ENCODE assay signal across 8 cellular contexts in the genomic region with DNA sequence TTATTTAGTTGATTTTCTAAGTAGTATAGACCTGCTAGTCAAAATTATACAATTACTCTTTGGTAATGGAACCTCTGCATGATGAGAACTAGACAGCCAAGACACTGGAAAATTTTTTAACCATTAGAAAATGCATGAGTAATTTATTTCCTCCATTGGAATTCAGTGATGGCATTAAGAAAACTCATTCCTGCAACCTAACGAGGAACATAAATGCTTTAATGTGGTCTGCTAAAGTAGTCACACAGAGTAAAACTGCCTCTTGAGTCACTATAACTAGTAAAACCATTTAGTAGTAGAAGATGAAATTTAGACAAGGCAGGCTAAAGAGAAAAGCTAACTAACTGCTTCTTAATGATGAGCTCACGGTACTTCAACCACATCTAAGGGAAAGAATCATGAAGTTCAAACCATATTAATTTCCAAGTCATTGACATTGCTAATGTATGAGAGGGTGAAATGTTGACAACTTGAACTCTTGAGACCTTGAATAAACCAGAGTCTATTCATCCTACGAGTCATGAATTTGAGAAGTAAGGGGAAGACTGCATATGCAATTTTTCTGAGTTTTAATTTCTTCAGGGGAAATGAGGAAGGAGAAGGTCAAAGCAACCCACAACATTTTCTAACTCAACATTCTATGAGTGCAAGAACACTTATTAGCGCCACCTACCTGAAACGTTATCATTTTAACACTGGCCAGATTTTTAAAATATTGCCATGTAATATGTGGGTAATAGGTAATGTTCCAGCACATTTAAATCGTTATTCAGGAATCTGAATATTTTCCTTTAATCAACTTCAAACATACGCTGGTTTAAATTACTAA.
DNase-seq lines count a peak whose midpoint lies in the region; ATAC-seq and TF ChIP-seq lines count a peak whose summit lies in the region.

No MANE protein-coding gene starts in this region.

- H3K9ac ChIP-seq in mesenchymal stem cell (ENCODE audit: low read length): peak overlapping the region; percentile 1
- H3K9ac ChIP-seq in colonic mucosa (ENCODE audit: low read depth in 2 of 2, low read length in 2 of 2): no peak overlapping the region

- no peak overlapping the region for H2BK15ac ChIP-seq in mesenchymal stem cell (ENCODE audit: low read depth, poor library complexity, severe bottlenecking)

- no peak overlapping the region for H2AK5ac ChIP-seq in mesenchymal stem cell (ENCODE audit: low read length, severe bottlenecking)

- H3K9me2 ChIP-seq in DOHH2 (replicated peaks; ENCODE audit: control insufficient read depth, low read length): no peaks in the 10 kb centered on the region

- H3K4ac ChIP-seq in mesenchymal stem cell (ENCODE audit: low read depth in 1 of 2, low read length in 2 of 2): no peak overlapping the region

- peaks cover 14% of the 10 kb centered on the region for H3K27me3 Mint-ChIP-seq in activated naive CD8-positive, alpha-beta T cell treated with anti-CD3 and anti-CD28 coated beads for 36 hours

- no peak overlapping the region for H3K4me2 ChIP-seq in DOHH2 (ENCODE audit: low read length)
- no peak overlapping the region for H3K4me2 ChIP-seq in mesenchymal stem cell (ENCODE audit: low read length, poor library complexity, severe bottlenecking)

- no peak overlapping the region for H3K14ac ChIP-seq in mesenchymal stem cell (ENCODE audit: low read length in 2 of 2)

- H4K8ac ChIP-seq in mesenchymal stem cell (ENCODE audit: low read length): no peak overlapping the region

- H3K9me3 ChIP-seq in DOHH2 (ENCODE audit: control insufficient read depth, insufficient read depth, low read length): no peaks in the 10 kb centered on the region
- H3K9me3 ChIP-seq in mesenchymal stem cell (ENCODE audit: control insufficient read depth, low read length): no peaks in the 10 kb centered on the region
- H3K9me3 ChIP-seq in colonic mucosa: no peaks in the 10 kb centered on the region

- H2BK120ac ChIP-seq in mesenchymal stem cell (ENCODE audit: low read depth, low read length): no peak overlapping the region

- peaks cover 41% of the 10 kb centered on the region for H3K4me1 Mint-ChIP-seq in activated naive CD8-positive, alpha-beta T cell treated with anti-CD3 and anti-CD28 coated beads for 36 hours

- H3K27ac Mint-ChIP-seq in activated naive CD8-positive, alpha-beta T cell treated with anti-CD3 and anti-CD28 coated beads for 36 hours: peak overlapping the region; percentile 75

- no peak overlapping the region for H4K91ac ChIP-seq in mesenchymal stem cell (ENCODE audit: low read length)

- H3K18ac ChIP-seq in mesenchymal stem cell (ENCODE audit: low read depth in 1 of 2, low read length in 2 of 2): no peak overlapping the region

- H3K4me1 ChIP-seq in DOHH2 (ENCODE audit: control insufficient read depth, low read length) (no peaks in the 10 kb centered on the region), mesenchymal stem cell (ENCODE audit: control insufficient read depth, insufficient read depth, low read depth, low read length) (peaks cover 10% of the 10 kb centered on the region), colonic mucosa (no peaks in the 10 kb centered on the region)

- WGBS in mesenchymal stem cell: 90% methylated on average over 2 of the region's 7 CpGs

- H3K4me3 ChIP-seq in DOHH2 (ENCODE audit: low read length): no peak overlapping the region
- no peak overlapping the region for H3K4me3 ChIP-seq in mesenchymal stem cell (ENCODE audit: insufficient read depth in 1 of 2, low read depth in 1 of 2, low read length in 2 of 2)
- no peak overlapping the region for H3K4me3 ChIP-seq in colonic mucosa

- no peaks in the 10 kb centered on the region for H3K9me3 Mint-ChIP-seq in activated naive CD8-positive, alpha-beta T cell treated with anti-CD3 and anti-CD28 coated beads for 36 hours

- no peaks in the 10 kb centered on the region for H3K36me3 Mint-ChIP-seq in activated naive CD8-positive, alpha-beta T cell treated with anti-CD3 and anti-CD28 coated beads for 36 hours

- ATAC-seq in HG03354 (IDR thresholded peaks at IDR 0.05; ENCODE audit: poor library complexity, severe bottlenecking, unreplicated experiment): no peak

- TF ChIP-seq CTCF in DOHH2 (IDR thresholded peaks at IDR 0.05; ENCODE audit: low read depth, low read length, poor library complexity, severe bottlenecking) (peak; percentile 46), colonic mucosa (IDR thresholded peaks at IDR 0.05) (no peak)

- no peak overlapping the region for H2BK5ac ChIP-seq in mesenchymal stem cell (ENCODE audit: low read depth, low read length, poor library complexity, severe bottlenecking)

- DNase-seq in HS-27A (ENCODE audit: low read depth) (peak; percentile 36), mesenchymal stem cell (peak; percentile 85), NCI-H82 (lab: John Stamatoyannopoulos, UW) (no peak), colonic mucosa (no peak), C1 segment of cervical spinal cord (lab: John Stamatoyannopoulos, UW) (no peak)
- no peak for DNase-seq in activated naive CD8-positive, alpha-beta T cell treated with anti-CD3 and anti-CD28 coated beads for 36 hours

- no peak overlapping the region for H2BK12ac ChIP-seq in mesenchymal stem cell (ENCODE audit: low read length in 2 of 2)

- no peaks in the 10 kb centered on the region for H3F3A ChIP-seq in DOHH2 (ENCODE audit: control insufficient read depth, insufficient read depth)

- H3K79me2 ChIP-seq in DOHH2 (ENCODE audit: control insufficient read depth, low read length): no peaks in the 10 kb centered on the region

- H3K27me3 ChIP-seq in DOHH2 (ENCODE audit: control insufficient read depth, low read length) (0 out of 2 replicates have a peak, but pooled peaks cover 3% of the 10 kb centered on the region), mesenchymal stem cell (ENCODE audit: control insufficient read depth in 1 of 2, insufficient read depth in 1 of 2, low read length in 2 of 2) (no peaks in the 10 kb centered on the region), colonic mucosa (no peaks in the 10 kb centered on the region)

- no peaks in the 10 kb centered on the region for H4K20me1 ChIP-seq in DOHH2 (ENCODE audit: control insufficient read depth, insufficient read depth, low read depth, low read length)

- no peak overlapping the region for H3K23ac ChIP-seq in mesenchymal stem cell (ENCODE audit: low read length in 2 of 2)

- H3K27ac ChIP-seq in DOHH2 (ENCODE audit: low read depth, low read length) (no peak overlapping the region), mesenchymal stem cell (ENCODE audit: low read length, poor library complexity, severe bottlenecking) (peak overlapping the region; percentile 89), colonic mucosa (no peak overlapping the region)

- intact Hi-C loops in colonic mucosa (cut with DNase I): loop anchor here (5.0 to 10.0 kb wide), 2 partner anchors 148 to 491 kb away; no protein-coding TSS in a partner anchor

- no peak overlapping the region for H3K4me3 Mint-ChIP-seq in activated naive CD8-positive, alpha-beta T cell treated with anti-CD3 and anti-CD28 coated beads for 36 hours

- H3K79me1 ChIP-seq in mesenchymal stem cell (replicated peaks; ENCODE audit: low read length, poor library complexity, severe bottlenecking): peaks cover 13% of the 10 kb centered on the region

- H3K36me3 ChIP-seq in DOHH2 (ENCODE audit: control insufficient read depth, low read length): no peaks in the 10 kb centered on the region
- no peaks in the 10 kb centered on the region for H3K36me3 ChIP-seq in mesenchymal stem cell (ENCODE audit: control insufficient read depth in 1 of 2, insufficient read depth in 2 of 2, low read depth in 1 of 2, low read length in 2 of 2)
- H3K36me3 ChIP-seq in colonic mucosa: no peaks in the 10 kb centered on the region

- no peak overlapping the region for H2AFZ ChIP-seq in mesenchymal stem cell (ENCODE audit: low read depth, low read length)

Comparison
In these comparisons a context has a peak if more than half of its experiments do, and no peak if none do; other contexts are left out.
1. DNase-seq: peak in HS-27A (single experiment) and mesenchymal stem cell (single experiment); none in activated naive CD8-positive, alpha-beta T cell treated with anti-CD3 and anti-CD28 coated beads for 36 hours (single experiment), NCI-H82 (single experiment), colonic mucosa (single experiment) and C1 segment of cervical spinal cord (0 of 14).